11 cellular contexts compared by ENCODE assay signal in genomic region chr7:81685263-81685868, GRCh38.
A peak's percentile ranks its signal among the peaks of the same experiment; 100 is the strongest.
DNase-seq lines count a peak whose midpoint lies in the region; ATAC-seq and TF ChIP-seq lines count a peak whose summit lies in the region.
"Had no signal": no experiment of that assay in that cellular context is flagged by ENCODE, and none has a peak within 500 bp of the region (broad histone marks: within the 10 kb centered on the region; RNA-seq: fewer than 3 reads in every experiment).

No MANE protein-coding gene starts in this region.

- H3K9me3 ChIP-seq in esophagus muscularis mucosa (no peaks in the 10 kb centered on the region), sigmoid colon (no peaks in the 10 kb centered on the region), MG63 (no peaks in the 10 kb centered on the region)

- H3K27ac ChIP-seq in esophagus muscularis mucosa (replicated peaks in 1 of 4) (peak overlapping the region; percentile 62 to 76 (median 68)), sigmoid colon (peak overlapping the region; percentile 24 to 72 (median 58))

- no peaks in the 10 kb centered on the region for H3K27me3 ChIP-seq in esophagus muscularis mucosa
- no peaks in the 10 kb centered on the region for H3K27me3 ChIP-seq in sigmoid colon
- no peaks in the 10 kb centered on the region for H3K27me3 ChIP-seq in MG63

- TF ChIP-seq EP300 in esophagus muscularis mucosa (IDR thresholded peaks at IDR 0.05) (no peak), sigmoid colon (IDR thresholded peaks at IDR 0.05) (no peak)

- TF ChIP-seq POLR2A in esophagus muscularis mucosa (IDR thresholded peaks at IDR 0.05; ENCODE audit: low read depth) (no peak), sigmoid colon (IDR thresholded peaks at IDR 0.05) (no peak), GM18505 (IDR thresholded peaks at IDR 0.05; ENCODE audit: borderline replicate concordance, extremely low read depth, insufficient read depth, insufficient read length) (no peak)

- H3K36me3 ChIP-seq in esophagus muscularis mucosa (no peaks in the 10 kb centered on the region), sigmoid colon (no peaks in the 10 kb centered on the region), MG63 (no peaks in the 10 kb centered on the region)

- no peak for TF ChIP-seq CTCF in esophagus muscularis mucosa (IDR thresholded peaks at IDR 0.05)
- TF ChIP-seq CTCF in sigmoid colon (IDR thresholded peaks at IDR 0.05): no peak

- peak; percentile 30 for ATAC-seq in GM18907 (IDR thresholded peaks at IDR 0.05; ENCODE audit: unreplicated experiment)
- peak; percentile 29 for ATAC-seq in HG03460 (IDR thresholded peaks at IDR 0.05; ENCODE audit: unreplicated experiment)
- no peak for ATAC-seq in GM18505 (IDR thresholded peaks at IDR 0.05; ENCODE audit: unreplicated experiment)

- DNase-seq in esophagus muscularis mucosa (ENCODE audit: extremely low spot score) (no peak), sigmoid colon (no peak), MG63 (no peak), NCI-H2029 (lab: John Stamatoyannopoulos, UW) (no peak), KBM-7 (no peak)
- DNase-seq: activated CD8-positive, alpha-beta memory T cell treated with anti-CD3 and anti-CD28 coated beads, Interleukin-2, amount 50 U/mL, for 48 hours; naive B cell; stimulated activated CD4-positive, alpha-beta T cell treated with anti-CD3 and anti-CD28 coated beads, Interleukin-12 subunit alpha, Interleukin-12 subunit beta, amount 100 ng/mL, for 4 hours had no signal

- H3K4me3 ChIP-seq in esophagus muscularis mucosa (no peak overlapping the region), sigmoid colon (no peak overlapping the region), MG63 (no peak overlapping the region)

- intact Hi-C loops in esophagus muscularis mucosa (cut with DNase I) (no loop called here), sigmoid colon (cut with DNase I) (no loop called here)

- 44% methylated on average over 3 of the region's 3 CpGs for WGBS in esophagus muscularis mucosa
- 72% methylated on average over 3 of the region's 3 CpGs for WGBS in sigmoid colon, 2 donors

- in situ Hi-C loops in KBM-7 (cut with MboI; ENCODE audit: low pct_unique_long_range_greater_than_20kb, low sequenced_read_pairs): no loop called here

- H3K4me1 ChIP-seq in esophagus muscularis mucosa (peaks cover 0 to 36% (median 23%) of the 10 kb centered on the region in 4 donors), sigmoid colon (peaks cover 0 to 16% (median 7%) of the 10 kb centered on the region in 4 donors)
